8 cellular contexts compared by ENCODE assay signal in the genomic region with DNA sequence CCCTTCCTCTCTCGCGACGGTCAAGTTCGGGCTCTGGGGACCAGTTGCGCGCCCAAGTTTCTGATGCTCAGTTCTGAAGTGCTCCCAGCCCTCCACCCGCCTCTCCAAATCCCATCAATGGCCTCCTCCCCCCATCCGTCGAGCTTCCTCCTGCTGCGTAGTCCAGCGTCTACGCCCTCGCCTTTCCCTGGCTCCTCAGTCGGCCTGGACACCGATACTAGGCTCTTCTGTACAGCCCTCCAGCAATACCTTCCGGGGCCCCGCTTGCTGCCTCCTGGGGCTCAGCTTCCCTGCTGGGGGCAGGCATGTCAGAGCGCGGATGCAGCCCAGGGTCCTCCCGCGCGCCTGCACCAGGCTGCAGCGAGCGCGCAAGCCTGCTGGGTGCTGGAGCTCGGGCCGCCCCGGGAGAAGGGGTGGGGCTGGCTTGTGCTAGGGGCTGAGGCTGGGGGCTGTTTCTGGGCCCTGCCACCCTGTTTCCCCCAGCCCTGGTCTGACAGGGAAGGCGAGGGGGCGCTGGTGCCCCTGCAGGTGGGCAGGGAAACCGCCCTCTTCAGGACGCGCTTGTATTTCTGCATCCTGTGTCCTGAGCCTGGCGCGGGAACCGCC.
DNase-seq lines count a peak whose midpoint lies in the region; ATAC-seq and TF ChIP-seq lines count a peak whose summit lies in the region.

No MANE protein-coding gene starts in this region.

- DNase-seq in GM03348 (ENCODE audit: low spot score) (peak; percentile 4), glutamatergic neuron (peak; percentile 58), sigmoid colon (no peak), GM10248 (ENCODE audit: extremely low spot score) (no peak), mesenteric fat pad (ENCODE audit: low spot score) (no peak)
- peak; percentile 71 for DNase-seq in activated CD8-positive, alpha-beta memory T cell treated with anti-CD3 and anti-CD28 coated beads, Interleukin-2, amount 50 U/mL, for 48 hours

- peak; percentile 49 for TF ChIP-seq CTCF in glutamatergic neuron (IDR thresholded peaks at IDR 0.05; ENCODE audit: partially characterized antibody, unreplicated experiment)
- TF ChIP-seq CTCF in sigmoid colon (IDR thresholded peaks at IDR 0.05), result no peak
- TF ChIP-seq CTCF in GM10248 (IDR thresholded peaks at IDR 0.05; ENCODE audit: control extremely low read depth, extremely low read depth, low read depth, missing control alignments), result no peak

- peaks cover 0 to 14% (median 11%) of the 10 kb centered on the region in 4 donors for H3K4me1 ChIP-seq in sigmoid colon

- peaks cover 4% of the 10 kb centered on the region for H3K4me1 Mint-ChIP-seq in glutamatergic neuron (ENCODE audit: low read depth, unreplicated experiment)

- peaks cover 0 to 24% (median 0%) of the 10 kb centered on the region in 3 donors for H3K27me3 ChIP-seq in sigmoid colon

- H3K27ac Mint-ChIP-seq in glutamatergic neuron (ENCODE audit: unreplicated experiment), result no peak overlapping the region

- H3K4me3 ChIP-seq in sigmoid colon, result peak overlapping the region; percentile 8 to 42 (median 31)

- no peaks in the 10 kb centered on the region for H3K9me3 Mint-ChIP-seq in glutamatergic neuron (ENCODE audit: unreplicated experiment)

- peaks cover 2% of the 10 kb centered on the region for H3K27me3 Mint-ChIP-seq in glutamatergic neuron (ENCODE audit: unreplicated experiment)

- no peak for ATAC-seq in GM21423 (IDR thresholded peaks at IDR 0.05; ENCODE audit: unreplicated experiment)
- ATAC-seq in GM21825 (IDR thresholded peaks at IDR 0.05; ENCODE audit: unreplicated experiment), result no peak

- TF ChIP-seq EP300 in sigmoid colon (IDR thresholded peaks at IDR 0.05), result no peak

- POLR2A ChIA-PET in GM10248 (lab: Yijun Ruan, JAX), result no interaction called here

- 4% methylated on average over 36 of the region's 36 CpGs for WGBS in sigmoid colon, 2 donors

- no peak for TF ChIP-seq POLR2A in sigmoid colon (IDR thresholded peaks at IDR 0.05)

- intact Hi-C loops in sigmoid colon (cut with DNase I), result no loop called here

- no peaks in the 10 kb centered on the region for H3K36me3 ChIP-seq in sigmoid colon

- peak overlapping the region; percentile 83 for H3K4me3 Mint-ChIP-seq in glutamatergic neuron (ENCODE audit: unreplicated experiment)

- no peaks in the 10 kb centered on the region for H3K36me3 Mint-ChIP-seq in glutamatergic neuron (ENCODE audit: unreplicated experiment)

- H3K9me3 ChIP-seq in sigmoid colon, result no peaks in the 10 kb centered on the region

- no peak overlapping the region for H3K27ac ChIP-seq in sigmoid colon

- CTCF ChIA-PET in GM10248 (lab: Yijun Ruan, JAX), result interaction anchor here (1.2 kb wide), 1 partner anchor 26 kb away, joined by 3 read pairs; no protein-coding TSS in a partner anchor

Comparison
In these comparisons a context has a peak if more than half of its experiments do, and no peak if none do; other contexts are left out.
1. DNase-seq: peak in GM03348 (single experiment), activated CD8-positive, alpha-beta memory T cell treated with anti-CD3 and anti-CD28 coated beads, Interleukin-2, amount 50 U/mL, for 48 hours (single experiment) and glutamatergic neuron (single experiment); none in sigmoid colon (single experiment), GM10248 (single experiment) and mesenteric fat pad (single experiment).